8 cellular contexts compared by ENCODE assay signal in genomic region chr7:11831727-11832495, GRCh38.
DNase-seq lines count a peak whose midpoint lies in the region; ATAC-seq lines count a peak whose summit lies in the region.

A gene with protein sequence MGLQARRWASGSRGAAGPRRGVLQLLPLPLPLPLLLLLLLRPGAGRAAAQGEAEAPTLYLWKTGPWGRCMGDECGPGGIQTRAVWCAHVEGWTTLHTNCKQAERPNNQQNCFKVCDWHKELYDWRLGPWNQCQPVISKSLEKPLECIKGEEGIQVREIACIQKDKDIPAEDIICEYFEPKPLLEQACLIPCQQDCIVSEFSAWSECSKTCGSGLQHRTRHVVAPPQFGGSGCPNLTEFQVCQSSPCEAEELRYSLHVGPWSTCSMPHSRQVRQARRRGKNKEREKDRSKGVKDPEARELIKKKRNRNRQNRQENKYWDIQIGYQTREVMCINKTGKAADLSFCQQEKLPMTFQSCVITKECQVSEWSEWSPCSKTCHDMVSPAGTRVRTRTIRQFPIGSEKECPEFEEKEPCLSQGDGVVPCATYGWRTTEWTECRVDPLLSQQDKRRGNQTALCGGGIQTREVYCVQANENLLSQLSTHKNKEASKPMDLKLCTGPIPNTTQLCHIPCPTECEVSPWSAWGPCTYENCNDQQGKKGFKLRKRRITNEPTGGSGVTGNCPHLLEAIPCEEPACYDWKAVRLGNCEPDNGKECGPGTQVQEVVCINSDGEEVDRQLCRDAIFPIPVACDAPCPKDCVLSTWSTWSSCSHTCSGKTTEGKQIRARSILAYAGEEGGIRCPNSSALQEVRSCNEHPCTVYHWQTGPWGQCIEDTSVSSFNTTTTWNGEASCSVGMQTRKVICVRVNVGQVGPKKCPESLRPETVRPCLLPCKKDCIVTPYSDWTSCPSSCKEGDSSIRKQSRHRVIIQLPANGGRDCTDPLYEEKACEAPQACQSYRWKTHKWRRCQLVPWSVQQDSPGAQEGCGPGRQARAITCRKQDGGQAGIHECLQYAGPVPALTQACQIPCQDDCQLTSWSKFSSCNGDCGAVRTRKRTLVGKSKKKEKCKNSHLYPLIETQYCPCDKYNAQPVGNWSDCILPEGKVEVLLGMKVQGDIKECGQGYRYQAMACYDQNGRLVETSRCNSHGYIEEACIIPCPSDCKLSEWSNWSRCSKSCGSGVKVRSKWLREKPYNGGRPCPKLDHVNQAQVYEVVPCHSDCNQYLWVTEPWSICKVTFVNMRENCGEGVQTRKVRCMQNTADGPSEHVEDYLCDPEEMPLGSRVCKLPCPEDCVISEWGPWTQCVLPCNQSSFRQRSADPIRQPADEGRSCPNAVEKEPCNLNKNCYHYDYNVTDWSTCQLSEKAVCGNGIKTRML (N-terminal part only) (minus strand): TSS chr7:11832198. CDS start chr7:11831946, 252 bp downstream.

- H3K4me1 ChIP-seq in rectal smooth muscle tissue (ENCODE audit: control insufficient read depth, insufficient read depth, low read length): no peaks in the 10 kb centered on the region

- H3K9ac ChIP-seq in rectal smooth muscle tissue (ENCODE audit: low read length): peak within 1 kb of the TSS; percentile 66

- H3K4me3 ChIP-seq in rectal smooth muscle tissue (ENCODE audit: low read length): peak within 1 kb of the TSS; percentile 65

- peak; percentile 73 for ATAC-seq in HG02970 (IDR thresholded peaks at IDR 0.05; ENCODE audit: low FRiP score, unreplicated experiment)

- H3K27me3 ChIP-seq in rectal smooth muscle tissue (ENCODE audit: control insufficient read depth, insufficient read depth, low read length): no peaks in the 10 kb centered on the region

- peak within 1 kb of the TSS; percentile 38 for H3K27ac ChIP-seq in rectal smooth muscle tissue (ENCODE audit: low read depth, low read length)

- DNase-seq in NOMO-1 (lab: John Stamatoyannopoulos, UW; ENCODE audit: unreplicated experiment in 2 of 2) (peak; percentile 7 to 8), NOMO-1 treated with DMSO at 0.1 percent for 48 hours (lab: John Stamatoyannopoulos, UW; ENCODE audit: unreplicated experiment) (no peak), NCI-H510A treated with DMSO at 0.1 percent for 48 hours (lab: John Stamatoyannopoulos, UW) (peak; percentile 65), astrocyte of the hippocampus (ENCODE audit: low read depth, low spot score) (peak; percentile 84), hypothalamus (lab: John Stamatoyannopoulos, UW) (peak in 44 of 51 donors; percentile 2 to 76 (median 38))
- no peak for DNase-seq in stimulated activated naive CD4-positive, alpha-beta T cell treated with Interleukin-2 at 50 U/mL for 16 hours (lab: John Stamatoyannopoulos, UW)

- H3K36me3 ChIP-seq in rectal smooth muscle tissue (ENCODE audit: control insufficient read depth, insufficient read depth, low read length): no peaks in the 10 kb centered on the region

Comparison
In these comparisons a context has a peak if more than half of its experiments do, and no peak if none do; other contexts are left out.
1. DNase-seq: peak in NOMO-1 (2 of 2), NCI-H510A treated with DMSO at 0.1 percent for 48 hours (single experiment), astrocyte of the hippocampus (single experiment) and hypothalamus (44 of 51); none in NOMO-1 treated with DMSO at 0.1 percent for 48 hours (single experiment) and stimulated activated naive CD4-positive, alpha-beta T cell treated with Interleukin-2 at 50 U/mL for 16 hours (single experiment).